22 cellular contexts compared by ENCODE assay signal in the genomic region with DNA sequence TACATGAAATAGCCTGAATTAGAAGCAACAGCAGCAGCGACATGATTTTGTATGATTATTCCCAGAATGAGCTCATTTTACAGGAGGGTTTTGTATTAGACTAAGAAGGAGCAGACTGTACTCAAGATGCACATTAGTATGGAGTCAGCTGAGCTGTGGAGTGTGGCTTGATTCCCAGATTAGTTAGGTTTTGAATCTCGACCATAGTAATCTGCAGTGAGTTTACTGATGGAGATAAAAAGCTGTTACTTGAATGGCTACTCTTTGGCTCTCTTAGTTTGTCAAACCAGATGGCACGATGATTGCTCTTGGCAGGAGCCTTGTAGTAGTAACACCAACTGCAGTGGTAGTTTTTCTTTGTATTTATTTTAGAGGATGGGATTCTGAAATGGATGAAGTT.
A peak's percentile ranks its signal among the peaks of the same experiment; 100 is the strongest.
DNase-seq lines count a peak whose midpoint lies in the region; ATAC-seq and TF ChIP-seq lines count a peak whose summit lies in the region.
"Had no signal": no experiment of that assay in that cellular context is flagged by ENCODE, and none has a peak within 500 bp of the region (broad histone marks: within the 10 kb centered on the region; RNA-seq: fewer than 3 reads in every experiment).

No MANE protein-coding gene starts in this region.

- H3K4me1 Mint-ChIP-seq in type B pancreatic cell (ENCODE audit: unreplicated experiment) = no peaks in the 10 kb centered on the region
- H3K4me1 Mint-ChIP-seq: activated CD4-positive, alpha-beta memory T cell treated with anti-CD3 and anti-CD28 coated beads, Interleukin-2, amount 10 ng/mL, durations not matched to agents 7 days and 5 days; memory B cell; natural killer cell had no signal

- no peak overlapping the region for H3K4me3 Mint-ChIP-seq in type B pancreatic cell
- H3K4me3 Mint-ChIP-seq: activated CD4-positive, alpha-beta memory T cell treated with anti-CD3 and anti-CD28 coated beads, Interleukin-2, amount 10 ng/mL, durations not matched to agents 7 days and 5 days; activated naive CD4-positive, alpha-beta T cell treated with anti-CD3 and anti-CD28 coated beads, Interleukin-2, amount 50 U/mL, for 24 hours; activated T-cell treated with anti-CD3 and anti-CD28 coated beads, Interleukin-2, amount 50 U/mL, for 24 hours; memory B cell; natural killer cell had no signal

- peak; percentile 10 for DNase-seq in Daoy (ENCODE audit: low read depth)
- peak; percentile 99 for DNase-seq in NCI-H446 treated with DMSO at 0.1 percent for 48 hours (lab: John Stamatoyannopoulos, UW)
- peak; percentile 69 for DNase-seq in cerebellum (ENCODE audit: low spot score)
- peak; percentile 41 for DNase-seq in middle frontal gyrus (ENCODE audit: extremely low spot score, low spot score)
- no peak for DNase-seq in NOMO-1 (lab: John Stamatoyannopoulos, UW; ENCODE audit: unreplicated experiment in 2 of 2)
- DNase-seq in NCI-H510A treated with DMSO at 0.1 percent for 48 hours (lab: John Stamatoyannopoulos, UW) = no peak
- DNase-seq in type B pancreatic cell (ENCODE audit: extremely low spot score, unreplicated experiment) = no peak
- DNase-seq: activated CD4-positive, alpha-beta memory T cell treated with anti-CD3 and anti-CD28 coated beads, Interleukin-2, amount 10 ng/mL, durations not matched to agents 7 days and 5 days; activated T-cell treated with anti-CD3 and anti-CD28 coated beads, Interleukin-2, amount 50 U/mL, for 24 hours; COR-L47; effector CD4-positive, alpha-beta T cell; esophagus squamous epithelium; heart right ventricle; islet precursor cell; natural killer cell; NCI-H1417 treated with DMSO at 0.1 percent for 48 hours; NCI-H510A; stimulated activated CD4-positive, alpha-beta T cell treated with anti-CD3 and anti-CD28 coated beads, Interleukin-4, amount 100 ng/mL, for 4 hours; T-helper 2 cell had no signal

- no peak for TF ChIP-seq CTCF in type B pancreatic cell (conservative IDR thresholded peaks at IDR 0.05)

- no peaks in the 10 kb centered on the region for H3K9me3 Mint-ChIP-seq in type B pancreatic cell
- H3K9me3 Mint-ChIP-seq: activated CD4-positive, alpha-beta memory T cell treated with anti-CD3 and anti-CD28 coated beads, Interleukin-2, amount 10 ng/mL, durations not matched to agents 7 days and 5 days; activated naive CD4-positive, alpha-beta T cell treated with anti-CD3 and anti-CD28 coated beads, Interleukin-2, amount 50 U/mL, for 24 hours; activated T-cell treated with anti-CD3 and anti-CD28 coated beads, Interleukin-2, amount 50 U/mL, for 24 hours had no signal

- H3K27me3 Mint-ChIP-seq in type B pancreatic cell = no peaks in the 10 kb centered on the region
- H3K27me3 Mint-ChIP-seq: activated CD4-positive, alpha-beta memory T cell treated with anti-CD3 and anti-CD28 coated beads, Interleukin-2, amount 10 ng/mL, durations not matched to agents 7 days and 5 days; activated naive CD4-positive, alpha-beta T cell treated with anti-CD3 and anti-CD28 coated beads, Interleukin-2, amount 50 U/mL, for 24 hours; activated T-cell treated with anti-CD3 and anti-CD28 coated beads, Interleukin-2, amount 50 U/mL, for 24 hours had no signal

- ATAC-seq in HG03457 (IDR thresholded peaks at IDR 0.05; ENCODE audit: unreplicated experiment) = no peak
- ATAC-seq: heart right ventricle, natural killer cell had no signal

- H3K27ac Mint-ChIP-seq in type B pancreatic cell = no peak overlapping the region
- H3K27ac Mint-ChIP-seq: activated CD4-positive, alpha-beta memory T cell treated with anti-CD3 and anti-CD28 coated beads, Interleukin-2, amount 10 ng/mL, durations not matched to agents 7 days and 5 days; activated naive CD4-positive, alpha-beta T cell treated with anti-CD3 and anti-CD28 coated beads, Interleukin-2, amount 50 U/mL, for 24 hours; activated T-cell treated with anti-CD3 and anti-CD28 coated beads, Interleukin-2, amount 50 U/mL, for 24 hours; memory B cell; natural killer cell had no signal

- peaks cover 14% of the 10 kb centered on the region for H3K36me3 Mint-ChIP-seq in type B pancreatic cell
- H3K36me3 Mint-ChIP-seq: natural killer cell had no signal

Comparison
In these comparisons a context has a peak if more than half of its experiments do, and no peak if none do; other contexts are left out.
1. DNase-seq: peak in Daoy (single experiment), NCI-H446 treated with DMSO at 0.1 percent for 48 hours (single experiment), cerebellum (single experiment) and middle frontal gyrus (single experiment); none in NOMO-1 (0 of 2), NCI-H510A treated with DMSO at 0.1 percent for 48 hours (single experiment) and type B pancreatic cell (single experiment).